Comparison of ENCODE assay signal across 1 cellular context in genomic region chr9:114587345-114588149, GRCh38.
A peak's percentile ranks its signal among the peaks of the same experiment; 100 is the strongest.
TF ChIP-seq lines count a peak whose summit lies in the region.

Gene ATP6V1G1 (plus strand): TSS chr9:114587769. CDS start chr9:114587839, 70 bp downstream.

TF ChIP-seq in WTC11, 78 proteins besides CTCF, POLR2A, EP300 and RAD21 (continued from another document):
- TF ChIP-seq GRHL2 (CRISPR knock-in tag; IDR thresholded peaks at IDR 0.05; ENCODE audit: insufficient replicate concordance, severe bottlenecking) (no peak), FOXP1 (CRISPR knock-in tag; IDR thresholded peaks at IDR 0.05; ENCODE audit: borderline replicate concordance) (peak; percentile 86; the same call in 1 of the 2 replicates), FOXP4 (CRISPR knock-in tag; IDR thresholded peaks at IDR 0.05) (peak; percentile 57; the same call in 1 of the 2 replicates), NFE2L1 (CRISPR knock-in tag; IDR thresholded peaks at IDR 0.05) (peak; percentile 81; the same call in 1 of the 2 replicates), SMAD3 (CRISPR knock-in tag; IDR thresholded peaks at IDR 0.05; ENCODE audit: borderline replicate concordance) (peak; percentile 85), ETV6 (CRISPR knock-in tag; IDR thresholded peaks at IDR 0.05) (peak; percentile 76; the same call in 1 of the 2 replicates), TEAD1 (CRISPR knock-in tag; IDR thresholded peaks at IDR 0.05) (peak; percentile 59; the same call in 1 of the 2 replicates), RELA (CRISPR knock-in tag; IDR thresholded peaks at IDR 0.05; ENCODE audit: borderline replicate concordance) (peak; percentile 73; the same call in 1 of the 2 replicates), NFATC4 (CRISPR knock-in tag; IDR thresholded peaks at IDR 0.05) (no peak), NR1H2 (CRISPR knock-in tag; IDR thresholded peaks at IDR 0.05) (0 out of 2 replicates have a peak, but pooled peaks have one; percentile 47), ZNF317 (CRISPR knock-in tag; IDR thresholded peaks at IDR 0.05; ENCODE audit: borderline replicate concordance, low read depth) (no peak), USF2 (CRISPR knock-in tag; IDR thresholded peaks at IDR 0.05) (peak; percentile 100), ATF2 (CRISPR knock-in tag; IDR thresholded peaks at IDR 0.05; ENCODE audit: borderline replicate concordance, low read depth) (no peak), USF1 (CRISPR knock-in tag; IDR thresholded peaks at IDR 0.05) (peak; percentile 100), JUN (CRISPR knock-in tag; IDR thresholded peaks at IDR 0.05) (peak; percentile 79; the same call in 1 of the 2 replicates), CREM (CRISPR knock-in tag; IDR thresholded peaks at IDR 0.05) (peak; percentile 52; the same call in 1 of the 2 replicates), IRF2 (CRISPR knock-in tag; IDR thresholded peaks at IDR 0.05; ENCODE audit: borderline replicate concordance, low read depth) (0 out of 2 replicates have a peak, but pooled peaks have one; percentile 76), ZNF396 (CRISPR knock-in tag; IDR thresholded peaks at IDR 0.05; ENCODE audit: borderline replicate concordance) (no peak), ZNF416 (CRISPR knock-in tag; IDR thresholded peaks at IDR 0.05) (no peak), ZBTB21 (CRISPR knock-in tag; IDR thresholded peaks at IDR 0.05; ENCODE audit: borderline replicate concordance) (no peak), TEAD4 (CRISPR knock-in tag; IDR thresholded peaks at IDR 0.05) (0 out of 2 replicates have a peak, but pooled peaks have one; percentile 48), ZBTB43 (CRISPR knock-in tag; IDR thresholded peaks at IDR 0.05) (0 out of 2 replicates have a peak, but pooled peaks have one; percentile 61), CREB1 (CRISPR knock-in tag; IDR thresholded peaks at IDR 0.05) (no peak; the same call in 1 of the 2 replicates), SP1 (CRISPR knock-in tag; conservative IDR thresholded peaks at IDR 0.05) (peak; percentile 96), FOXK1 (CRISPR knock-in tag; IDR thresholded peaks at IDR 0.05) (peak; percentile 91), KAT7 (CRISPR knock-in tag; IDR thresholded peaks at IDR 0.05; ENCODE audit: borderline replicate concordance) (0 out of 2 replicates have a peak, but pooled peaks have one; percentile 92), NFYB (CRISPR knock-in tag; conservative IDR thresholded peaks at IDR 0.05; ENCODE audit: low read depth) (peak; percentile 53; the same call in 1 of the 2 replicates), GABPB1 (CRISPR knock-in tag; IDR thresholded peaks at IDR 0.05) (peak; percentile 55), ESRRA (CRISPR knock-in tag; IDR thresholded peaks at IDR 0.05; ENCODE audit: borderline replicate concordance) (0 out of 2 replicates have a peak, but pooled peaks have one; percentile 70)
- TF ChIP-seq, protein P1, sequence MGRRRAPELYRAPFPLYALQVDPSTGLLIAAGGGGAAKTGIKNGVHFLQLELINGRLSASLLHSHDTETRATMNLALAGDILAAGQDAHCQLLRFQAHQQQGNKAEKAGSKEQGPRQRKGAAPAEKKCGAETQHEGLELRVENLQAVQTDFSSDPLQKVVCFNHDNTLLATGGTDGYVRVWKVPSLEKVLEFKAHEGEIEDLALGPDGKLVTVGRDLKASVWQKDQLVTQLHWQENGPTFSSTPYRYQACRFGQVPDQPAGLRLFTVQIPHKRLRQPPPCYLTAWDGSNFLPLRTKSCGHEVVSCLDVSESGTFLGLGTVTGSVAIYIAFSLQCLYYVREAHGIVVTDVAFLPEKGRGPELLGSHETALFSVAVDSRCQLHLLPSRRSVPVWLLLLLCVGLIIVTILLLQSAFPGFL (CRISPR knock-in tag; IDR thresholded peaks at IDR 0.05; ENCODE audit: borderline replicate concordance), result 0 out of 2 replicates have a peak, but pooled peaks have one; percentile 37
- TF ChIP-seq, protein P2, sequence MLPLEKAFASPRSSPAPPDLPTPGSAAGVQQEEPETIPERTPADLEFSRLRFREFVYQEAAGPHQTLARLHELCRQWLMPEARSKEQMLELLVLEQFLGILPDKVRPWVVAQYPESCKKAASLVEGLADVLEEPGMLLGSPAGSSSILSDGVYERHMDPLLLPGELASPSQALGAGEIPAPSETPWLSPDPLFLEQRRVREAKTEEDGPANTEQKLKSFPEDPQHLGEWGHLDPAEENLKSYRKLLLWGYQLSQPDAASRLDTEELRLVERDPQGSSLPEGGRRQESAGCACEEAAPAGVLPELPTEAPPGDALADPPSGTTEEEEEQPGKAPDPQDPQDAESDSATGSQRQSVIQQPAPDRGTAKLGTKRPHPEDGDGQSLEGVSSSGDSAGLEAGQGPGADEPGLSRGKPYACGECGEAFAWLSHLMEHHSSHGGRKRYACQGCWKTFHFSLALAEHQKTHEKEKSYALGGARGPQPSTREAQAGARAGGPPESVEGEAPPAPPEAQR (CRISPR knock-in tag; IDR thresholded peaks at IDR 0.05), result no peak
